ENCODE assay signal across 8 cellular contexts in genomic region chr1:33612877-33613487, GRCh38.
DNase-seq lines count a peak whose midpoint lies in the region; ATAC-seq, FAIRE-seq and TF ChIP-seq lines count a peak whose summit lies in the region.

No MANE protein-coding gene starts in this region.

- intact Hi-C loops in adrenal gland (cut with DNase I) (loop anchor here (5.0 to 10.0 kb wide), 3 partner anchors 138 to 518 kb away; partner anchors contain the start of gene ZSCAN20 (in 2 of the 2)), right cardiac atrium (cut with DNase I) (loop anchor here (5.0 to 10.0 kb wide), 5 partner anchors 138 to 398 kb away; partner anchors contain the start of gene ZSCAN20 (in 2 of the 4))

- DNase-seq in DMS 273 (lab: John Stamatoyannopoulos, UW; ENCODE audit: unreplicated experiment) (peak; percentile 92), HFF-Myc (ENCODE audit: extremely low read depth, low read depth) (peak; percentile 47), NCI-H748 treated with DMSO at 0.1 percent for 48 hours (lab: John Stamatoyannopoulos, UW) (peak; percentile 27), adrenal gland (peak; percentile 49 to 83 (median 68)), right cardiac atrium (peak; percentile 61 to 82 (median 78)), small intestine (peak; percentile 67)

- no peak for TF ChIP-seq POLR2A in adrenal gland (IDR thresholded peaks at IDR 0.05)

- no peaks in the 10 kb centered on the region for H3K27me3 ChIP-seq in adrenal gland
- H3K27me3 ChIP-seq in right cardiac atrium (ENCODE audit: control insufficient read depth, insufficient read depth): no peaks in the 10 kb centered on the region
- H3K27me3 ChIP-seq in small intestine (ENCODE audit: control insufficient read depth in 2 of 2, insufficient read depth in 2 of 2, low read length in 2 of 2): no peaks in the 10 kb centered on the region

- FAIRE-seq in small intestine (lab: Jason Lieb, UNC): no peak

- H3K9me3 ChIP-seq in adrenal gland (replicated peaks in 1 of 3) (no peaks in the 10 kb centered on the region), right cardiac atrium (ENCODE audit: control insufficient read depth, low read length) (no peaks in the 10 kb centered on the region), small intestine (ENCODE audit: control insufficient read depth, low read depth) (no peaks in the 10 kb centered on the region)

- H3K27ac ChIP-seq in adrenal gland: no peak overlapping the region
- H3K27ac ChIP-seq in right cardiac atrium (ENCODE audit: low read length): no peak overlapping the region
- no peak overlapping the region for H3K27ac ChIP-seq in small intestine (ENCODE audit: low read depth in 1 of 2, low read length in 1 of 2)

- H3K36me3 ChIP-seq in adrenal gland (replicated peaks in 1 of 2): no peaks in the 10 kb centered on the region
- no peaks in the 10 kb centered on the region for H3K36me3 ChIP-seq in small intestine (ENCODE audit: control insufficient read depth in 2 of 2, insufficient read depth in 2 of 2, low read length in 2 of 2)

- H3K4me3 ChIP-seq in HFF-Myc (replicated peaks; ENCODE audit: low read depth, low read length) (no peak overlapping the region), adrenal gland (no peak overlapping the region), right cardiac atrium (ENCODE audit: low read length) (no peak overlapping the region), small intestine (ENCODE audit: low read depth in 1 of 2, low read length in 2 of 2) (no peak overlapping the region)

- ATAC-seq in right cardiac atrium (peak; percentile 53 to 75), HG03139 (IDR thresholded peaks at IDR 0.05; ENCODE audit: unreplicated experiment) (no peak), HG02763 (IDR thresholded peaks at IDR 0.05; ENCODE audit: unreplicated experiment) (no peak)

- H3K4me1 ChIP-seq in adrenal gland (replicated peaks in 1 of 2) (no peaks in the 10 kb centered on the region), right cardiac atrium (ENCODE audit: control insufficient read depth, insufficient read depth, low read length) (no peaks in the 10 kb centered on the region), small intestine (ENCODE audit: control insufficient read depth in 2 of 2, insufficient read depth in 1 of 2, low read depth in 1 of 2, low read length in 1 of 2) (no peaks in the 10 kb centered on the region)

- TF ChIP-seq CTCF in HFF-Myc (IDR thresholded peaks at IDR 0.05; ENCODE audit: low read depth, low read length, missing control alignments): peak; percentile 90
- TF ChIP-seq CTCF in adrenal gland (IDR thresholded peaks at IDR 0.05): peak; percentile 68 to 86 (median 80)

- whole genome bisulfite sequencing in adrenal gland, 4 donors: 23 to 39% (median 31%) methylated on average over 10 to 11 of the region's 11 CpGs
- WGBS in right cardiac atrium: 30% methylated on average over 11 of the region's 11 CpGs
- 28 to 31% (median 30%) methylated on average over 11 of the region's 11 CpGs for WGBS in small intestine, 3 donors

Comparison
In these comparisons a context has a peak if more than half of its experiments do, and no peak if none do; other contexts are left out.
1. DNase-seq: peak in every context shown above with its lines; median percentile 92 in DMS 273; 78 in right cardiac atrium; 68 in adrenal gland; 67 in small intestine; 47 in HFF-Myc; 27 in NCI-H748 treated with DMSO at 0.1 percent for 48 hours.
2. ATAC-seq: peak in right cardiac atrium (2 of 2); none in HG03139 (single experiment) and HG02763 (single experiment).